ENCODE assay signal across 14 cellular contexts in the genomic region with DNA sequence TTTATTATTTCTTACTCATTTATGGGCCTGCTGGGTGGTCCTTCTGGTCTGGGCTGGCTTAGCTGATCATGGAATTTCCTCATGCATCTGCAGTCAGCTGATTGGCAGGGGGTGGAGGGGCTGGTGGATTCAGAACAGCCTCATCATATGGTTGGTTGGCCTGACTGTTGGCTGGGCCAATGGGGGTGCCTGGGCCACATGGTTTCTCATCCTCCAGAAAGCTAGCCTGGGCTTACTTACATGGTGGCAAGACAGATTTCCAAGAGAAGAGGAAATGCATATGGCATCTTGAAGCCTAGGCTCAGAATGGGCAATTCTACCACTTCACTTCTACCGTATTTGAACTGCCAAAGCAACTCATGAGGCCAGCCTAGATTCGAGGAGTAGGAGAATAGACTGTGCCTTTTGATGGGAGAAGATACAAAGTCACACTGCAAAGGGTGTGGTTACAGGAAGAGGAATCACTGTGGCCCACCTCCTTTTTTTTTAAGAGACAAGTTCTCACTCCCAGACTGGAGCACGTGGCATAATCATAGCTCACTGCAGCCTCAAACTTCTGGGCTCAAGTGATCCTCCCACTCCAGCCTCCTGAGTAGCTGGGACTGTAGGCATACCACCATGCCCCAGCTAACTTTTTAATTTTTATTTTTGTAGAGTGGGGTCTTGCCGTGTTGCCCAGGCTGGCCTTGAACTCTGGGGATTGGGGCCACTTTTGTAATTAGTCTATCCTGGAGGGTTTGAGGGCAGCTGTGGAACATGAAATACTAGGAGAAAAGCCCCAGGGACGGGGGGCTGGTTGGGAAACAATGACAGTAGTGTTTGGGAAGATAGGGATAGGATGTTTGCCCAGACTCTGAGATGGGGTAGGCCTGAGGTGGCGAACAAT. TPM values are rescaled to one million over a fixed set of nuclear protein-coding genes. Genes with fewer than 3 reads are reported as not detected.
DNase-seq lines count a peak whose midpoint lies in the region; ATAC-seq and TF ChIP-seq lines count a peak whose summit lies in the region.
"Had no signal": no experiment of that assay in that cellular context is flagged by ENCODE, and none has a peak within 500 bp of the region (broad histone marks: within the 10 kb centered on the region; RNA-seq: fewer than 3 reads in every experiment).

No MANE protein-coding gene starts in this region.

- no peaks in the 10 kb centered on the region for H3K9me3 Mint-ChIP-seq in stimulated activated naive CD8-positive, alpha-beta T cell treated with anti-CD3 and anti-CD28 coated beads, Interleukin-15, Interleukin-2, amounts not matched to agents 100 ng/mL and 50 ng/mL, for 24 hours
- no peaks in the 10 kb centered on the region for H3K9me3 Mint-ChIP-seq in chondrocyte (ENCODE audit: low read depth)
- H3K9me3 Mint-ChIP-seq in osteocyte (ENCODE audit: unreplicated experiment): no peaks in the 10 kb centered on the region
- H3K9me3 Mint-ChIP-seq: activated T-cell treated with anti-CD3 and anti-CD28 coated beads, Interleukin-2, amount 50 U/mL, for 4 hours had no signal

- no peak for ATAC-seq in stimulated activated naive CD8-positive, alpha-beta T cell treated with anti-CD3 and anti-CD28 coated beads, Interleukin-15, Interleukin-2, amounts not matched to agents 100 U/mL and 50 U/mL, for 24 hours
- ATAC-seq in HG02759 (IDR thresholded peaks at IDR 0.05; ENCODE audit: unreplicated experiment): no peak
- ATAC-seq: activated T-cell treated with anti-CD3 and anti-CD28 coated beads, Interleukin-2, amount 50 U/mL, for 4 hours; mucosa of descending colon had no signal

- H3K27ac Mint-ChIP-seq in stimulated activated naive CD8-positive, alpha-beta T cell treated with anti-CD3 and anti-CD28 coated beads, Interleukin-15, Interleukin-2, amounts not matched to agents 100 ng/mL and 50 ng/mL, for 24 hours: peak overlapping the region; percentile 18
- H3K27ac Mint-ChIP-seq in chondrocyte (ENCODE audit: unreplicated experiment) (peak overlapping the region; percentile 93), osteocyte (ENCODE audit: unreplicated experiment) (peak overlapping the region; percentile 92)

- DNase-seq in stimulated activated naive CD8-positive, alpha-beta T cell treated with anti-CD3 and anti-CD28 coated beads, Interleukin-15, Interleukin-2, amounts not matched to agents 100 U/mL and 50 U/mL, for 24 hours: no peak
- no peak for DNase-seq in chondrocyte (ENCODE audit: low spot score)
- DNase-seq in osteocyte (ENCODE audit: extremely low spot score, unreplicated experiment): no peak
- DNase-seq in activated T-cell treated with anti-CD3 and anti-CD28 coated beads, Interleukin-2, amount 50 U/mL, for 48 hours: no peak
- DNase-seq in stimulated activated CD4-positive, alpha-beta T cell treated with anti-CD3 and anti-CD28 coated beads, Interleukin-2, amount 100 ng/mL, for 24 hours: no peak
- DNase-seq in DMS79 treated with DMSO at 0.1 percent for 48 hours (lab: John Stamatoyannopoulos, UW): no peak
- DNase-seq: activated CD4-positive, CD25-positive, alpha-beta regulatory T cell treated with anti-CD3 and anti-CD28 coated beads, Interleukin-2, amount 50 U/mL, for 72 hours; activated T-cell treated with anti-CD3 and anti-CD28 coated beads, Interleukin-2, amount 50 U/mL, for 4 hours; H7; mucosa of descending colon; NCI-H1417; NCI-H69 had no signal

- no peaks in the 10 kb centered on the region for H3K27me3 Mint-ChIP-seq in stimulated activated naive CD8-positive, alpha-beta T cell treated with anti-CD3 and anti-CD28 coated beads, Interleukin-15, Interleukin-2, amounts not matched to agents 100 ng/mL and 50 ng/mL, for 24 hours
- H3K27me3 Mint-ChIP-seq in chondrocyte (ENCODE audit: low read depth) (no peaks in the 10 kb centered on the region), osteocyte (ENCODE audit: unreplicated experiment) (no peaks in the 10 kb centered on the region)

- H3K36me3 Mint-ChIP-seq in stimulated activated naive CD8-positive, alpha-beta T cell treated with anti-CD3 and anti-CD28 coated beads, Interleukin-15, Interleukin-2, amounts not matched to agents 100 ng/mL and 50 ng/mL, for 24 hours (ENCODE audit: low read depth): no peaks in the 10 kb centered on the region
- H3K36me3 Mint-ChIP-seq in chondrocyte (ENCODE audit: low read depth) (no peaks in the 10 kb centered on the region), osteocyte (ENCODE audit: unreplicated experiment) (no peaks in the 10 kb centered on the region)

- no peak for TF ChIP-seq CTCF in chondrocyte (IDR thresholded peaks at IDR 0.05)
- TF ChIP-seq CTCF in osteocyte (IDR thresholded peaks at IDR 0.05): no peak

- H3K4me3 Mint-ChIP-seq in stimulated activated naive CD8-positive, alpha-beta T cell treated with anti-CD3 and anti-CD28 coated beads, Interleukin-15, Interleukin-2, amounts not matched to agents 100 ng/mL and 50 ng/mL, for 24 hours: no peak overlapping the region
- H3K4me3 Mint-ChIP-seq in chondrocyte (ENCODE audit: unreplicated experiment) (no peak overlapping the region), osteocyte (ENCODE audit: unreplicated experiment) (no peak overlapping the region)
- H3K4me3 Mint-ChIP-seq: activated T-cell treated with anti-CD3 and anti-CD28 coated beads, Interleukin-2, amount 50 U/mL, for 4 hours had no signal

- H3K4me1 Mint-ChIP-seq in stimulated activated naive CD8-positive, alpha-beta T cell treated with anti-CD3 and anti-CD28 coated beads, Interleukin-15, Interleukin-2, amounts not matched to agents 100 ng/mL and 50 ng/mL, for 24 hours (ENCODE audit: low read depth): peaks cover 15% of the 10 kb centered on the region
- H3K4me1 Mint-ChIP-seq in chondrocyte (ENCODE audit: low read depth) (peaks cover 53% of the 10 kb centered on the region), osteocyte (ENCODE audit: unreplicated experiment) (peaks cover 49% of the 10 kb centered on the region)

RNA-seq across cellular contexts. Expression of a gene that starts 47.6 kb away (rescaled TPM):
- total RNA-seq in chondrocyte (13.3 to 22.4 TPM (median 18.9 TPM) in 3 replicates), osteocyte (17.5 and 18.5 TPM in 2 replicates)

Comparison
In these comparisons a context has a peak if more than half of its experiments do, and no peak if none do; other contexts are left out.
1. H3K27ac Mint-ChIP-seq: peak in every context shown above with its lines; median percentile 93 in chondrocyte; 92 in osteocyte; 18 in stimulated activated naive CD8-positive, alpha-beta T cell treated with anti-CD3 and anti-CD28 coated beads, Interleukin-15, Interleukin-2, amounts not matched to agents 100 ng/mL and 50 ng/mL, for 24 hours.